ENCODE assay signal across 22 cellular contexts in the genomic region with DNA sequence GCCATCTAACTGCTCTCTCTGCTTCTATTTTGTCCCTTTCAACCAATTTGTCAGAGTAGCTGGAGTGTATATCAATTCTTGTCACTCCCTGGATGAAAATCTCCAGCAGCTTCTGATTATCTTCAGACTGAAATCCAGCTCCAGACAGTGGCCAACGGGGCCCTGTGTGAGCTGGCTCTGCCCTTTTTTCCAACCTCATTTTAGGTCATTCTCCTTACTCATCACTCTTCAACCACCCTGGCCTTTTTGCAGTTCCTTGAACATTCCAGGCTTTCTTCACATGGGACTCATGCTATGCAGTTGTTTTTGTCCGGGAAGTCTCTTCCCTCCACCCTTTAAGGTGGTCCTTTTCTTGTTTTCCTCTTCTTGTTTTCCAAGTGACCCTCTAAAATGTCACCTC. TPM values are rescaled to one million over a fixed set of nuclear protein-coding genes. Genes with fewer than 3 reads are reported as not detected.
DNase-seq lines count a peak whose midpoint lies in the region; TF ChIP-seq lines count a peak whose summit lies in the region.
"Had no signal": no experiment of that assay in that cellular context is flagged by ENCODE, and none has a peak within 500 bp of the region (broad histone marks: within the 10 kb centered on the region; RNA-seq: fewer than 3 reads in every experiment).

No MANE protein-coding gene starts in this region.

- H3K27me3 ChIP-seq in adipocyte (replicated peaks; ENCODE audit: control insufficient read depth, insufficient read depth, low read length) = no peaks in the 10 kb centered on the region
- no peaks in the 10 kb centered on the region for H3K27me3 ChIP-seq in smooth muscle cell (ENCODE audit: low read depth)
- H3K27me3 ChIP-seq: MG63, testis had no signal

- H3K4me1 ChIP-seq in adipocyte (ENCODE audit: control insufficient read depth, insufficient read depth, low read length) (peaks cover 55% of the 10 kb centered on the region), smooth muscle cell (ENCODE audit: low read depth) (peaks cover 12% of the 10 kb centered on the region)
- H3K4me1 ChIP-seq: psoas muscle, testis had no signal

- H3K27ac ChIP-seq in smooth muscle cell (ENCODE audit: low read depth) = peak overlapping the region; percentile 89
- H3K27ac ChIP-seq: epithelial cell of prostate, psoas muscle, RWPE1, testis had no signal

- no peak overlapping the region for H2AFZ ChIP-seq in smooth muscle cell (ENCODE audit: low read depth)

- H3F3A ChIP-seq in smooth muscle cell (ENCODE audit: low read depth) = no peaks in the 10 kb centered on the region

- TF ChIP-seq CTCF in fibroblast of the aortic adventitia (IDR thresholded peaks at IDR 0.05; ENCODE audit: insufficient read depth, low read length) (no peak), smooth muscle cell (IDR thresholded peaks at IDR 0.05; ENCODE audit: borderline replicate concordance, insufficient read depth, poor library complexity, severe bottlenecking) (no peak), GM20000 (IDR thresholded peaks at IDR 0.05; ENCODE audit: extremely low read depth, missing control alignments) (no peak)

- WGBS in smooth muscle cell (ENCODE audit: low lambda C conversion rate) = 21% methylated on average over 2 of the region's 2 CpGs

- H3K36me3 ChIP-seq in adipocyte (ENCODE audit: control insufficient read depth, insufficient read depth, low read length, severe bottlenecking) (no peaks in the 10 kb centered on the region), smooth muscle cell (ENCODE audit: low read depth) (no peaks in the 10 kb centered on the region)
- H3K36me3 ChIP-seq: MG63 had no signal

- H3K9ac ChIP-seq in adipocyte (ENCODE audit: low read length) = peak overlapping the region; percentile 35
- H3K9ac ChIP-seq in smooth muscle cell (ENCODE audit: low read depth) = peak overlapping the region; percentile 42

- DNase-seq in ELR (ENCODE audit: low read depth) (peak; percentile 28), adipocyte (ENCODE audit: low read depth) (peak; percentile 36), fibroblast of the aortic adventitia (ENCODE audit: low read depth) (peak; percentile 64), smooth muscle cell (lab: John Stamatoyannopoulos, UW; ENCODE audit: unreplicated experiment) (no peak), superior temporal gyrus (ENCODE audit: extremely low spot score) (no peak), GM20000 (ENCODE audit: low spot score) (no peak)
- DNase-seq in activated CD4-positive, alpha-beta T cell treated with anti-CD3 and anti-CD28 coated beads for 48 hours = no peak
- DNase-seq in activated T-cell treated with anti-CD3 and anti-CD28 coated beads, Interleukin-2, amount 50 U/mL, for 48 hours = no peak
- DNase-seq: activated CD4-positive, alpha-beta T cell treated with anti-CD3 and anti-CD28 coated beads for 4 hours; aorta; effector CD4-positive, alpha-beta T cell; GOT3; MG63; NCI-H2081 treated with DMSO at 0.1 percent for 48 hours; NCI-H82; psoas muscle; stimulated activated CD4-positive, alpha-beta T cell treated with anti-CD3 and anti-CD28 coated beads, Interleukin-2, amount 100 ng/mL, for 24 hours; T-helper 2 cell; testis had no signal

- peak overlapping the region; percentile 52 for H3K4me2 ChIP-seq in smooth muscle cell

- H3K79me2 ChIP-seq in smooth muscle cell (ENCODE audit: low read depth) = no peaks in the 10 kb centered on the region

- H4K20me1 ChIP-seq in smooth muscle cell (ENCODE audit: low read depth) = no peaks in the 10 kb centered on the region

- H3K9me3 ChIP-seq in adipocyte (ENCODE audit: control insufficient read depth, low read length) = no peaks in the 10 kb centered on the region
- no peaks in the 10 kb centered on the region for H3K9me3 ChIP-seq in smooth muscle cell (replicated peaks; ENCODE audit: low read depth)
- H3K9me3 ChIP-seq: MG63, psoas muscle, testis had no signal

- H3K4me3 ChIP-seq in adipocyte (ENCODE audit: low read length) (no peak overlapping the region), fibroblast of the aortic adventitia (ENCODE audit: low read depth, low read length) (no peak overlapping the region), smooth muscle cell (no peak overlapping the region)
- H3K4me3 ChIP-seq: MG63, psoas muscle, testis had no signal

RNA-seq across cellular contexts. Expression of a gene that starts 15.4 kb away (rescaled TPM):
- total RNA-seq in fibroblast of the aortic adventitia (ENCODE audit: low replicate concordance) = 150 and 228 TPM in 2 replicates
- 47.0 and 94.5 TPM in 2 replicates for total RNA-seq in smooth muscle cell
- 22.3 and 29.6 TPM in 2 replicates for polyA plus RNA-seq in smooth muscle cell
- total RNA-seq: activated T-helper 17 cell treated with anti-CD3 and anti-CD28 coated beads, Interleukin-2, amount 50 U/mL, for 72 hours had no signal

RNA-seq across cellular contexts. Expression of a gene that starts 59.8 kb away (rescaled TPM):
- total RNA-seq in fibroblast of the aortic adventitia (ENCODE audit: low replicate concordance) = 7.7 and 9.7 TPM in 2 replicates
- total RNA-seq in smooth muscle cell = 0.72 and 2.3 TPM in 2 replicates
- polyA plus RNA-seq in smooth muscle cell = 0.24 and 1.0 TPM in 2 replicates

Comparison
In these comparisons a context has a peak if more than half of its experiments do, and no peak if none do; other contexts are left out.
1. DNase-seq: peak in ELR (single experiment), adipocyte (single experiment) and fibroblast of the aortic adventitia (single experiment); none in smooth muscle cell (single experiment), superior temporal gyrus (single experiment), activated CD4-positive, alpha-beta T cell treated with anti-CD3 and anti-CD28 coated beads for 48 hours (single experiment), GM20000 (single experiment) and activated T-cell treated with anti-CD3 and anti-CD28 coated beads, Interleukin-2, amount 50 U/mL, for 48 hours (0 of 2).